In the genomic region with DNA sequence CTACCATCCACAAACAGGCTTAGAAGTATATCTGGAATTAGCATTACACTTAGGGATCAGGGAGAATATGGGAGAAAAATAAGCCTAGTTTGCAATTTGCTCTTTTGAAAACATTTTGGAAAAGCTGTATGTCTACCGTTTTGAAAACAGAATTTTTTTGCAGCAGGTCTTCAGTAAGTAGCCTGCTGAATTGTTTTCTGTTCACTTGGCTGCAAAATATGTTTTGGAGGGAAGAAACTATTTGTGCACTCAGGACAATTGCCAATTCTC, we compare ENCODE assay signal across 8 cellular contexts. TPM values are rescaled to one million over a fixed set of nuclear protein-coding genes. Genes with fewer than 3 reads are reported as not detected.
DNase-seq lines count a peak whose midpoint lies in the region; ATAC-seq, FAIRE-seq and TF ChIP-seq lines count a peak whose summit lies in the region.

No MANE protein-coding gene starts in this region.

- 3% methylated on average over 1 of the region's 1 CpG for WGBS in heart right ventricle, 2 donors
- WGBS in lung, 2 donors = 3% methylated on average over 1 of the region's 1 CpG

- TF ChIP-seq CTCF in heart right ventricle (IDR thresholded peaks at IDR 0.05) (no peak), astrocyte (IDR thresholded peaks at IDR 0.05; ENCODE audit: insufficient read depth, low read depth, low read length) (no peak), lung (IDR thresholded peaks at IDR 0.05; ENCODE audit: control extremely low read depth, extremely low read depth) (no peak), uterus (IDR thresholded peaks at IDR 0.05) (no peak)

- H3K4me2 ChIP-seq in astrocyte (ENCODE audit: low read length) = peak overlapping the region; percentile 87

- H3K27me3 ChIP-seq in heart right ventricle = no peaks in the 10 kb centered on the region
- H3K27me3 ChIP-seq in astrocyte (ENCODE audit: insufficient read depth, low read length) = no peaks in the 10 kb centered on the region
- no peaks in the 10 kb centered on the region for H3K27me3 ChIP-seq in lung (ENCODE audit: control insufficient read depth, insufficient read depth)
- H3K27me3 ChIP-seq in uterus = no peaks in the 10 kb centered on the region

- peaks cover 64% of the 10 kb centered on the region for H3K79me2 ChIP-seq in astrocyte (ENCODE audit: insufficient read depth, low read length)

- H3K36me3 ChIP-seq in heart right ventricle (peaks cover 0 to 25% (median 0%) of the 10 kb centered on the region in 9 donors), astrocyte (ENCODE audit: insufficient read depth, low read length) (peaks cover 3% of the 10 kb centered on the region), lung (ENCODE audit: control insufficient read depth in 2 of 2, insufficient read depth in 2 of 2, low read length in 2 of 2) (peaks cover 2 to 6% of the 10 kb centered on the region in 2 donors), uterus (no peaks in the 10 kb centered on the region)

- no peak for TF ChIP-seq POLR2A in uterus (IDR thresholded peaks at IDR 0.05)

- H3K27me3 Mint-ChIP-seq in astrocyte (ENCODE audit: low read depth, unreplicated experiment) = no peaks in the 10 kb centered on the region

- H3K4me3 Mint-ChIP-seq in astrocyte (ENCODE audit: unreplicated experiment) = peak overlapping the region; percentile 73

- peak overlapping the region; percentile 88 for H3K27ac Mint-ChIP-seq in astrocyte (ENCODE audit: unreplicated experiment)

- intact Hi-C loops in heart right ventricle (cut with DNase I) (loop anchor here in 6 of 10 donors (2.0 to 10.0 kb wide), 3 partner anchors 40 to 98 kb away; a partner anchor contains a TSS), cardiac septum (cut with DNase I) (loop anchor here (5.0 kb wide), 1 partner anchor 40 kb away; a partner anchor contains a TSS), uterus (cut with DNase I; ENCODE audit: low total_unique reads) (no loop called here)

- no peaks in the 10 kb centered on the region for H3K9me3 ChIP-seq in heart right ventricle
- H3K9me3 ChIP-seq in astrocyte (ENCODE audit: insufficient read depth, low read depth, low read length) = no peaks in the 10 kb centered on the region
- no peaks in the 10 kb centered on the region for H3K9me3 ChIP-seq in lung (ENCODE audit: control insufficient read depth in 2 of 2, insufficient read depth in 1 of 2, low read length in 1 of 2)
- no peaks in the 10 kb centered on the region for H3K9me3 ChIP-seq in uterus

- no peaks in the 10 kb centered on the region for H4K20me1 ChIP-seq in astrocyte (ENCODE audit: insufficient read depth, low read length)

- peak overlapping the region; percentile 43 for H2AFZ ChIP-seq in astrocyte (ENCODE audit: low read depth, low read length)

- H3K4me1 Mint-ChIP-seq in astrocyte (ENCODE audit: low read depth, unreplicated experiment) = peaks cover 24% of the 10 kb centered on the region

- H3K9ac ChIP-seq in astrocyte (ENCODE audit: low read length) = peak overlapping the region; percentile 76

- FAIRE-seq in astrocyte (lab: Jason Lieb, UNC) = no peak

- H3K4me1 ChIP-seq in heart right ventricle = peaks cover 11 to 68% (median 43%) of the 10 kb centered on the region in 9 donors
- H3K4me1 ChIP-seq in astrocyte (ENCODE audit: insufficient read depth, low read length) = peaks cover 20% of the 10 kb centered on the region
- H3K4me1 ChIP-seq in lung (ENCODE audit: control insufficient read depth in 2 of 2, insufficient read depth in 2 of 2, low read length in 2 of 2) = peaks cover 12 to 35% of the 10 kb centered on the region in 2 donors
- peaks cover 9 to 11% of the 10 kb centered on the region in 2 donors for H3K4me1 ChIP-seq in uterus

- H3K9me3 Mint-ChIP-seq in astrocyte (ENCODE audit: unreplicated experiment) = no peaks in the 10 kb centered on the region

- H3K4me3 ChIP-seq in heart right ventricle (peak overlapping the region in 9 of 10 donors; percentile 28 to 55 (median 49)), astrocyte (ENCODE audit: insufficient read depth, low read depth, low read length) (peak overlapping the region; percentile 63), lung (no peak overlapping the region), uterus (peak overlapping the region; percentile 27 to 38)

- peaks cover 6% of the 10 kb centered on the region for H3K36me3 Mint-ChIP-seq in astrocyte (ENCODE audit: low read depth, unreplicated experiment)

- no peak for DNase-seq in heart right ventricle
- no peak for DNase-seq in cardiac septum (ENCODE audit: low spot score)
- DNase-seq in astrocyte (ENCODE audit: low read depth) = peak; percentile 76
- no peak for DNase-seq in lung (ENCODE audit: low spot score)
- no peak for DNase-seq in uterus
- no peak for DNase-seq in NCI-H524 treated with DMSO at 0.1 percent for 48 hours (lab: John Stamatoyannopoulos, UW)

- ATAC-seq in heart right ventricle (no peak), lung (ENCODE audit: insufficient read depth, low FRiP score) (no peak), GM18502 (IDR thresholded peaks at IDR 0.05; ENCODE audit: poor library complexity, unreplicated experiment) (no peak), GM21737 (IDR thresholded peaks at IDR 0.05; ENCODE audit: unreplicated experiment) (no peak)

- H3K27ac ChIP-seq in heart right ventricle (peak overlapping the region; percentile 83 to 96 (median 92)), astrocyte (ENCODE audit: low read depth, low read length) (peak overlapping the region; percentile 91), lung (ENCODE audit: low read depth in 1 of 2, low read length in 1 of 2) (peak overlapping the region; percentile 96 to 98), uterus (peak overlapping the region; percentile 88 to 94)

RNA-seq across cellular contexts. Expression of a gene that starts 39.6 kb away (rescaled TPM):
- 100 to 1,000 TPM in 8 of 10 donors, 10 to 100 TPM in 2; 86.9 to 157 (median 114) TPM for total RNA-seq in heart right ventricle
- 10 to 100 TPM; 54.9 to 63.0 TPM for polyA plus RNA-seq in heart right ventricle
- total RNA-seq in cardiac septum = 104 TPM
- 56.0 and 63.3 TPM in 2 replicates for total RNA-seq in astrocyte
- total RNA-seq in lung = 10 to 100 TPM; 51.9 to 70.1 TPM
- polyA plus RNA-seq in lung = 10 to 100 TPM; 54.3 to 57.7 TPM
- total RNA-seq in uterus = 10 to 100 TPM in 3 of 4 donors, 1 to 10 TPM in 1; 9.0 to 70.8 (median 35.0) TPM
